8 cellular contexts compared by ENCODE assay signal in genomic region chr20:61263084-61263695, GRCh38. TPM values are rescaled to one million over a fixed set of nuclear protein-coding genes. Genes with fewer than 3 reads are reported as not detected.
DNase-seq lines count a peak whose midpoint lies in the region; ATAC-seq, FAIRE-seq and TF ChIP-seq lines count a peak whose summit lies in the region.

No MANE protein-coding gene starts in this region.

- no peak for FAIRE-seq in keratinocyte (lab: Jason Lieb, UNC)

- H3K36me3 Mint-ChIP-seq in activated T-helper 2 cell treated with anti-CD3 and anti-CD28 coated beads, Interferon-gamma antibody, Interleukin-2, Interleukin-4, amounts not matched to agents 10 μg/mL and 5 μg/mL and 100 μg/mL, durations not matched to agents 14 hours and 24 hours and 36 hours (ENCODE audit: low read depth), result no peaks in the 10 kb centered on the region

- no peak overlapping the region for H3K4me2 ChIP-seq in keratinocyte (ENCODE audit: control insufficient read depth, extremely low read depth, insufficient read depth, low read depth, low read length)

- H3K27me3 ChIP-seq in keratinocyte (ENCODE audit: control insufficient read depth, extremely low read depth, insufficient read depth, low read length) (no peaks in the 10 kb centered on the region), thyroid gland (no peaks in the 10 kb centered on the region)

- WGBS in thyroid gland, 2 donors, result 33 to 46% methylated on average over 10 of the region's 10 CpGs

- DNase-seq in AG10803 (ENCODE audit: low read depth), result peak; percentile 25
- peak; percentile 26 for DNase-seq in HT1080 (ENCODE audit: low read depth)
- DNase-seq in activated T-helper 2 cell treated with anti-CD3 and anti-CD28 coated beads, Interferon-gamma antibody, Interleukin-2, Interleukin-4, amounts not matched to agents 10 μg/mL and 5 μg/mL and 100 μg/mL, durations not matched to agents 14 hours and 24 hours and 36 hours (ENCODE audit: low spot score), result peak; percentile 10
- no peak for DNase-seq in keratinocyte (ENCODE audit: low read depth, low spot score)
- peak in 1 of 2 donors; percentile 9 for DNase-seq in thyroid gland
- no peak for DNase-seq in omental fat pad (ENCODE audit: low spot score)
- no peak for DNase-seq in coronary artery (ENCODE audit: low spot score)
- no peak for DNase-seq in GM19240 (ENCODE audit: insufficient read length, low spot score)

- H3K27me3 Mint-ChIP-seq in activated T-helper 2 cell treated with anti-CD3 and anti-CD28 coated beads, Interferon-gamma antibody, Interleukin-2, Interleukin-4, amounts not matched to agents 10 μg/mL and 5 μg/mL and 100 μg/mL, durations not matched to agents 14 hours and 24 hours and 36 hours (ENCODE audit: low read depth), result no peaks in the 10 kb centered on the region

- TF ChIP-seq POLR2A in thyroid gland (IDR thresholded peaks at IDR 0.05), result no peak

- no peak overlapping the region for H2AFZ ChIP-seq in keratinocyte (ENCODE audit: control insufficient read depth, low read length)

- H3K4me1 ChIP-seq in keratinocyte (ENCODE audit: control insufficient read depth, extremely low read depth, insufficient read depth, low read length) (no peaks in the 10 kb centered on the region), thyroid gland (no peaks in the 10 kb centered on the region)

- H3K36me3 ChIP-seq in keratinocyte (ENCODE audit: control insufficient read depth in 2 of 2, extremely low read depth in 1 of 2, insufficient read depth in 2 of 2, low read length in 2 of 2) (peaks cover 15 to 45% of the 10 kb centered on the region in 2 experiments), thyroid gland (no peaks in the 10 kb centered on the region)

- peaks cover 38% of the 10 kb centered on the region for H4K20me1 ChIP-seq in keratinocyte (ENCODE audit: control insufficient read depth, extremely low read depth, insufficient read depth, low read length)

- no peak overlapping the region for H3K4me3 Mint-ChIP-seq in activated T-helper 2 cell treated with anti-CD3 and anti-CD28 coated beads, Interferon-gamma antibody, Interleukin-2, Interleukin-4, amounts not matched to agents 10 μg/mL and 5 μg/mL and 100 μg/mL, durations not matched to agents 14 hours and 24 hours and 36 hours (ENCODE audit: low read depth)

- ATAC-seq in omental fat pad (ENCODE audit: low FRiP score), result no peak

- no peaks in the 10 kb centered on the region for H3K4me1 Mint-ChIP-seq in activated T-helper 2 cell treated with anti-CD3 and anti-CD28 coated beads, Interferon-gamma antibody, Interleukin-2, Interleukin-4, amounts not matched to agents 10 μg/mL and 5 μg/mL and 100 μg/mL, durations not matched to agents 14 hours and 24 hours and 36 hours (ENCODE audit: low read depth)

- H3K4me3 ChIP-seq in AG10803 (ENCODE audit: low read length) (no peak overlapping the region), keratinocyte (ENCODE audit: control insufficient read depth in 2 of 3, extremely low read depth in 1 of 3, insufficient read depth in 2 of 3, low read depth in 1 of 3, low read length in 3 of 3) (no peak overlapping the region), thyroid gland (replicated peaks in 1 of 3) (no peak overlapping the region), coronary artery (no peak overlapping the region)

- no peak overlapping the region for H3K9ac ChIP-seq in keratinocyte (ENCODE audit: control insufficient read depth, extremely low read depth, insufficient read depth, low read length)

- H3K79me2 ChIP-seq in keratinocyte (ENCODE audit: control insufficient read depth, insufficient read depth, low read length), result peaks cover 44% of the 10 kb centered on the region

- H3K27ac ChIP-seq in keratinocyte (ENCODE audit: control insufficient read depth, insufficient read depth, low read length) (no peak overlapping the region), thyroid gland (no peak overlapping the region), coronary artery (no peak overlapping the region)

- TF ChIP-seq CTCF in AG10803 (conservative IDR thresholded peaks at IDR 0.05; ENCODE audit: low read length) (peak; percentile 89), keratinocyte (optimal IDR thresholded peaks at IDR 0.05 in 1 of 3, IDR thresholded peaks at IDR 0.05 in 1 of 3, conservative IDR thresholded peaks at IDR 0.05 in 1 of 3; ENCODE audit: extremely low read depth in 1 of 3, insufficient read depth in 2 of 3, low read length in 3 of 3) (peak; percentile 57 to 93 (median 84)), thyroid gland (IDR thresholded peaks at IDR 0.05) (peak in 5 of 6 experiments; percentile 8 to 77 (median 45)), omental fat pad (IDR thresholded peaks at IDR 0.05) (peak in 1 of 3 donors; percentile 37), coronary artery (IDR thresholded peaks at IDR 0.05) (no peak)

- no peak overlapping the region for H3K27ac Mint-ChIP-seq in activated T-helper 2 cell treated with anti-CD3 and anti-CD28 coated beads, Interferon-gamma antibody, Interleukin-2, Interleukin-4, amounts not matched to agents 10 μg/mL and 5 μg/mL and 100 μg/mL, durations not matched to agents 14 hours and 24 hours and 36 hours

- H3K9me3 Mint-ChIP-seq in activated T-helper 2 cell treated with anti-CD3 and anti-CD28 coated beads, Interferon-gamma antibody, Interleukin-2, Interleukin-4, amounts not matched to agents 10 μg/mL and 5 μg/mL and 100 μg/mL, durations not matched to agents 14 hours and 24 hours and 36 hours, result no peaks in the 10 kb centered on the region

- dilution Hi-C loops in keratinocyte (cut with MboI; ENCODE audit: extremely low pct_ligation_motif_present, low sequenced_read_pairs), result no loop called here

- intact Hi-C loops in activated T-helper 2 cell treated with anti-CD3 and anti-CD28 coated beads, Interferon-gamma antibody, Interleukin-2, Interleukin-4, amounts not matched to agents 10 μg/mL and 5 μg/mL and 100 μg/mL, durations not matched to agents 14 hours and 24 hours and 36 hours (cut with micrococcal nuclease), result no loop called here
- intact Hi-C loops in thyroid gland (cut with DNase I), result no loop called here

- no peaks in the 10 kb centered on the region for H3K9me1 ChIP-seq in keratinocyte (ENCODE audit: control insufficient read depth, extremely low read depth, insufficient read depth, low read length)

- H3K9me3 ChIP-seq in keratinocyte (ENCODE audit: control insufficient read depth, low read depth, low read length) (no peaks in the 10 kb centered on the region), thyroid gland (no peaks in the 10 kb centered on the region)

RNA-seq across cellular contexts. Expression of gene CDH4, which starts 11.1 kb away (rescaled TPM):
- 9.0 and 10.8 TPM in 2 replicates for total RNA-seq in HT1080 (2014; rRNA removed; shearing (Covaris generic))
- 2.3 and 2.4 TPM in 2 replicates for polyA plus RNA-seq in HT1080 (2015; cell fraction: cytosol; rRNA removed)
- 3.3 TPM in 2 replicates for polyA plus RNA-seq in HT1080 (2015; cell fraction: nucleus; rRNA removed)
- not detected in 2 replicates for total RNA-seq in activated T-helper 2 cell treated with anti-CD3 and anti-CD28 coated beads, Interferon-gamma antibody, Interleukin-2, Interleukin-4, amounts not matched to agents 10 μg/mL and 5 μg/mL and 100 μg/mL, durations not matched to agents 14 hours and 24 hours and 36 hours
- polyA plus RNA-seq in keratinocyte, result 1.1 to 7.9 TPM (median 2.2 TPM) in 3 replicates
- polyA plus RNA-seq in keratinocyte (2011; ENCODE audit: low read depth), result 3.1 TPM
- polyA plus RNA-seq in keratinocyte (2011; cell fraction: cytosol; rRNA removed), result 1.4 and 2.8 TPM in 2 replicates
- 6.6 and 8.1 TPM in 2 replicates for polyA plus RNA-seq in keratinocyte (2011; cell fraction: nucleus; rRNA removed)
- polyA plus RNA-seq in keratinocyte (2012; ENCODE audit: low replicate concordance), result 6.3 and 12.5 TPM in 2 replicates
- 4.2 to 41.0 TPM (median 7.3 TPM) in 3 replicates for polyA minus RNA-seq in keratinocyte
- polyA minus RNA-seq in keratinocyte (2011; cell fraction: cytosol; rRNA and poly(A)+ RNA removed), result 7.7 TPM
- 13.7 and 16.7 TPM in 2 replicates for polyA minus RNA-seq in keratinocyte (2011; cell fraction: nucleus; rRNA and poly(A)+ RNA removed)
- total RNA-seq in thyroid gland, result under 1 TPM in 3 of 4 donors, not detected in 1; 0.22 to 0.29 (median 0.29) TPM
- total RNA-seq in omental fat pad, result under 1 TPM in 3 of 4 donors, not detected in 1; under 0.01 to 0.56 (median 0.19) TPM

Comparison
In these comparisons a context has a peak if more than half of its experiments do, and no peak if none do; other contexts are left out.
1. DNase-seq: peak in AG10803 (single experiment), HT1080 (single experiment) and activated T-helper 2 cell treated with anti-CD3 and anti-CD28 coated beads, Interferon-gamma antibody, Interleukin-2, Interleukin-4, amounts not matched to agents 10 μg/mL and 5 μg/mL and 100 μg/mL, durations not matched to agents 14 hours and 24 hours and 36 hours (single experiment); none in keratinocyte (single experiment), omental fat pad (single experiment), coronary artery (single experiment) and GM19240 (single experiment).